ENCODE assay signal across 8 cellular contexts in the genomic region with DNA sequence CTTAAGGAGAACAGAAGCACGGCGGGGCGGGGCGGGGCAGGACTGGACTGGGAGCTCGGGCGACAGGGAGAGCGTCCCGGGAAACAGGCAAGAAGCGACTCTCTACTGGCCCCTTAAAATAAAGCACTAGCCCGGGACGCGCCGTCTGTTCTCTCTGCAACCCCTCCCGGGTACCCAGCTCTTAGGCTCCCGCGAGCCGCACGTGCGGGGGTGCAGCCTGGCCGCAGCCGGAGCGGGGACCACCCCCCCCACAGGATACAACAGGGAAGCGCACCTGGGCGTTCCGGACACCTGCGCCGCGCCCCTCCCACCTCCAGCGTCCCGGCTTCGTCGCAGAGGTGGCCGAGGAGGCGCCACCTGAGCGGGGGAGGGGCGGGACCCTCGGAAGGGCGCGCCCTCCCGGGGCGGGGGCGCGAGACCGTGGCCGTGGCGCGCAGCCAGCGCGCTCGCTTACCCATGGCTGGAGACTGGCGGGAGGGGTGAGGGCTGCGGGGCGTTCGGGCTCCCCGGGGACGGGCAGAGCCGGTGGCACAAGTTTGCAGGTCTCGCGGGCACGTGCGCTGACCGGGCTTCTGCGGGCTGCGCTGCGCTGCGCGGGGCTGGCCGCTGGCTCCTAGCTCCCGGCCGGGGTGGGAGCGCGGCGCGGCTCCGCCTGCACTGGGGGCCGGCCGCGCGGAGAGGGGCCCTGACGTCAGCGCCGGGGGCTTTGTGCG.
DNase-seq lines count a peak whose midpoint lies in the region; ATAC-seq and TF ChIP-seq lines count a peak whose summit lies in the region.

No MANE protein-coding gene starts in this region.

- no peak overlapping the region for H3K27ac Mint-ChIP-seq in activated CD4-positive, alpha-beta T cell treated with anti-CD3 and anti-CD28 coated beads for 36 hours
- H3K27ac Mint-ChIP-seq in effector memory CD8-positive, alpha-beta T cell, result no peak overlapping the region

- CTCF ChIA-PET in activated CD4-positive, alpha-beta T cell treated with anti-CD3 and anti-CD28 coated beads for 36 hours (lab: Charles Lee), result interaction anchor here (0.6 to 0.7 kb wide), 3 partner anchors 83 to 1489 kb away, joined by 3 to 5 read pairs (median 3); no protein-coding TSS in a partner anchor

- H3K36me3 ChIP-seq in SJCRH30, result peaks cover 2% of the 10 kb centered on the region; the same call in 1 of the 2 replicates
- H3K36me3 ChIP-seq in mucosa of descending colon (ENCODE audit: low read depth), result no peaks in the 10 kb centered on the region
- H3K36me3 ChIP-seq in aorta (ENCODE audit: control insufficient read depth in 1 of 2, insufficient read depth in 2 of 2, low read length in 1 of 2), result no peaks in the 10 kb centered on the region

- H3K4me1 ChIP-seq in SJCRH30, result peaks cover 45% of the 10 kb centered on the region
- H3K4me1 ChIP-seq in mucosa of descending colon (ENCODE audit: low read depth), result no peaks in the 10 kb centered on the region
- no peaks in the 10 kb centered on the region for H3K4me1 ChIP-seq in aorta (ENCODE audit: control insufficient read depth in 1 of 2, insufficient read depth in 2 of 2, low read length in 2 of 2)

- intact Hi-C loops in activated CD4-positive, alpha-beta T cell treated with anti-CD3 and anti-CD28 coated beads for 36 hours (cut with DNase I, micrococcal nuclease), result no loop called here
- intact Hi-C loops in mucosa of descending colon (cut with DNase I, micrococcal nuclease), result no loop called here
- intact Hi-C loops in aorta (cut with DNase I), result no loop called here

- no peaks in the 10 kb centered on the region for H3K27me3 ChIP-seq in SJCRH30
- no peaks in the 10 kb centered on the region for H3K27me3 ChIP-seq in aorta (ENCODE audit: control insufficient read depth in 1 of 2, insufficient read depth in 2 of 2, low read length in 1 of 2)

- H3K27ac ChIP-seq in SJCRH30 (peak overlapping the region; percentile 89), aorta (ENCODE audit: low read depth in 1 of 2, low read length in 2 of 2) (no peak overlapping the region)

- H3K27me3 Mint-ChIP-seq in activated CD4-positive, alpha-beta T cell treated with anti-CD3 and anti-CD28 coated beads for 36 hours, result peaks cover 22% of the 10 kb centered on the region
- H3K27me3 Mint-ChIP-seq in effector memory CD8-positive, alpha-beta T cell, result peaks cover 18 to 28% of the 10 kb centered on the region in 2 donors

- H3K4me3 ChIP-seq in SJCRH30 (peak overlapping the region; percentile 86), mucosa of descending colon (no peak overlapping the region), aorta (ENCODE audit: low read length in 2 of 2) (peak overlapping the region; percentile 69 to 71)

- H3K4me3 Mint-ChIP-seq in activated CD4-positive, alpha-beta T cell treated with anti-CD3 and anti-CD28 coated beads for 36 hours, result peak overlapping the region; percentile 48
- H3K4me3 Mint-ChIP-seq in effector memory CD8-positive, alpha-beta T cell, result peak overlapping the region; percentile 58 to 75

- H3K4me1 Mint-ChIP-seq in activated CD4-positive, alpha-beta T cell treated with anti-CD3 and anti-CD28 coated beads for 36 hours, result no peaks in the 10 kb centered on the region
- peaks cover 0 to 4% of the 10 kb centered on the region in 2 donors for H3K4me1 Mint-ChIP-seq in effector memory CD8-positive, alpha-beta T cell (ENCODE audit: low read depth in 2 of 2)

- no peak for ATAC-seq in activated CD4-positive, alpha-beta T cell treated with anti-CD3 and anti-CD28 coated beads for 36 hours
- no peak for ATAC-seq in effector memory CD8-positive, alpha-beta T cell (replicated peaks)
- ATAC-seq in mucosa of descending colon (peak; percentile 74), aorta (ENCODE audit: low FRiP score) (peak; percentile 63), GM21723 (IDR thresholded peaks at IDR 0.05; ENCODE audit: unreplicated experiment) (no peak)

- peak; percentile 13 for DNase-seq in activated CD4-positive, alpha-beta T cell treated with anti-CD3 and anti-CD28 coated beads for 36 hours
- DNase-seq in activated CD4-positive, alpha-beta T cell treated with anti-CD3 and anti-CD28 coated beads, Interleukin-2, amount 50 U/mL, for 1 hour, result no peak
- DNase-seq in SJCRH30, result peak; percentile 64 to 76
- no peak for DNase-seq in effector memory CD8-positive, alpha-beta T cell
- DNase-seq in mucosa of descending colon, result peak; percentile 41 to 48 (median 47)
- DNase-seq in aorta, result peak; percentile 45 to 80
- DNase-seq in Kasumi-1 (lab: John Stamatoyannopoulos, UW), result no peak

- H3K9me3 ChIP-seq in SJCRH30 (replicated peaks), result no peaks in the 10 kb centered on the region
- no peaks in the 10 kb centered on the region for H3K9me3 ChIP-seq in mucosa of descending colon
- H3K9me3 ChIP-seq in aorta (ENCODE audit: control insufficient read depth, low read length), result no peaks in the 10 kb centered on the region

- 1% methylated on average over 51 to 83 of the region's 83 CpGs for WGBS in aorta, 2 donors

- H3K9me3 Mint-ChIP-seq in activated CD4-positive, alpha-beta T cell treated with anti-CD3 and anti-CD28 coated beads for 36 hours (ENCODE audit: low read depth), result no peaks in the 10 kb centered on the region
- no peaks in the 10 kb centered on the region for H3K9me3 Mint-ChIP-seq in effector memory CD8-positive, alpha-beta T cell

- TF ChIP-seq CTCF in mucosa of descending colon (IDR thresholded peaks at IDR 0.05), result no peak

- POLR2A ChIA-PET in activated CD4-positive, alpha-beta T cell treated with anti-CD3 and anti-CD28 coated beads for 36 hours (lab: Charles Lee), result no interaction called here

- no peaks in the 10 kb centered on the region for H3K36me3 Mint-ChIP-seq in activated CD4-positive, alpha-beta T cell treated with anti-CD3 and anti-CD28 coated beads for 36 hours (ENCODE audit: low read depth)
- H3K36me3 Mint-ChIP-seq in effector memory CD8-positive, alpha-beta T cell (ENCODE audit: insufficient read depth), result no peaks in the 10 kb centered on the region

Comparison
In these comparisons a context has a peak if more than half of its experiments do, and no peak if none do; other contexts are left out.
1. DNase-seq: peak in activated CD4-positive, alpha-beta T cell treated with anti-CD3 and anti-CD28 coated beads for 36 hours (single experiment), SJCRH30 (2 of 2), mucosa of descending colon (3 of 3) and aorta (2 of 2); none in activated CD4-positive, alpha-beta T cell treated with anti-CD3 and anti-CD28 coated beads, Interleukin-2, amount 50 U/mL, for 1 hour (single experiment), effector memory CD8-positive, alpha-beta T cell (0 of 3) and Kasumi-1 (0 of 2).
2. ATAC-seq: peak in mucosa of descending colon (single experiment) and aorta (single experiment); none in activated CD4-positive, alpha-beta T cell treated with anti-CD3 and anti-CD28 coated beads for 36 hours (single experiment), effector memory CD8-positive, alpha-beta T cell (single experiment) and GM21723 (single experiment).